ENCODE assay signal across 10 cellular contexts in the genomic region with DNA sequence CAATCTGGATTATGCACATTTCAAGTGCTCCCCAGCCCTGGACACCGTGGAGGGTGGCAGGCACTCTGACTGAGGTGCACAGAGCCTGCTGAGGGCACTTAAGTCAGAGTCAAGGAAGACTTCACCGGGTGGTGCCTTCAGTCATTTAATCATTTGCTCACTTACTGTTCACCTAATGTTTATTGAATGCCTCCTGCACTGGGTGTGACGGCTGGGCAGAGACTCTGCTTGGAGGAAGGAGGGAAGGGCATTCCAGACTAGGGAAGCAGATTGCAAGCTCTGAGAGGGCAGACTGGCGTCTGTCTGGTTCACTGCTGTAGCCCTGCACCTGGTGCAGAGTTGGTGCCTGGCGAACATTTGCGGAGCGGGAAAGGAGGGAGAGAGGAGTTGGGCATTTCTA. TPM values are rescaled to one million over a fixed set of nuclear protein-coding genes. Genes with fewer than 3 reads are reported as not detected.
DNase-seq lines count a peak whose midpoint lies in the region; ATAC-seq and TF ChIP-seq lines count a peak whose summit lies in the region.
"Had no signal": no experiment of that assay in that cellular context is flagged by ENCODE, and none has a peak within 500 bp of the region (broad histone marks: within the 10 kb centered on the region; RNA-seq: fewer than 3 reads in every experiment).

No MANE protein-coding gene starts in this region.

- no peaks in the 10 kb centered on the region for H3K79me2 ChIP-seq in GM23338 (replicated peaks; ENCODE audit: insufficient read depth)

- peak overlapping the region; percentile 61 for H3K27ac ChIP-seq in CD8-positive, alpha-beta T cell (ENCODE audit: low read depth, low read length)
- no peak overlapping the region for H3K27ac ChIP-seq in GM23338 (ENCODE audit: low read depth)

- no peaks in the 10 kb centered on the region for H3K27me3 ChIP-seq in CD8-positive, alpha-beta T cell (ENCODE audit: insufficient read depth, low read length)
- no peaks in the 10 kb centered on the region for H3K27me3 ChIP-seq in GM23338 (ENCODE audit: insufficient read depth)

- H3F3A ChIP-seq in GM23338 (replicated peaks; ENCODE audit: low read depth), result 0 out of 2 replicates have a peak, but pooled peaks cover 4% of the 10 kb centered on the region

- H3K9me3 Mint-ChIP-seq in CD8-positive, alpha-beta T cell, result no peaks in the 10 kb centered on the region
- H3K9me3 Mint-ChIP-seq in GM23338, result peaks cover 4% of the 10 kb centered on the region; the same call in 1 of the 3 replicates
- peaks cover 0 to 3% of the 10 kb centered on the region in 2 donors for H3K9me3 Mint-ChIP-seq in activated naive CD4-positive, alpha-beta T cell treated with anti-CD3 and anti-CD28 coated beads, Interleukin-2, amount 50 U/mL, for 72 hours

- H3K27ac Mint-ChIP-seq in CD8-positive, alpha-beta T cell, result peak overlapping the region; percentile 98
- H3K27ac Mint-ChIP-seq in GM23338, result no peak overlapping the region
- H3K27ac Mint-ChIP-seq in activated naive CD4-positive, alpha-beta T cell treated with anti-CD3 and anti-CD28 coated beads, Interleukin-2, amount 50 U/mL, for 72 hours, result peak overlapping the region; percentile 94 to 98

- no peak for ATAC-seq in CD8-positive, alpha-beta T cell
- no peak for ATAC-seq in GM23338
- no peak for ATAC-seq in activated naive CD4-positive, alpha-beta T cell treated with anti-CD3 and anti-CD28 coated beads, Interleukin-2, amount 50 U/mL, for 72 hours

- no peak overlapping the region for H2AFZ ChIP-seq in GM23338

- no peaks in the 10 kb centered on the region for H3K9me2 ChIP-seq in GM23338 (ENCODE audit: insufficient read depth)

- POLR2A ChIA-PET in CD8-positive, alpha-beta T cell (lab: Charles Lee), result interaction anchor here (0.8 kb wide), 1 partner anchor 38 kb away, joined by 3 read pairs; no protein-coding TSS in a partner anchor

- peaks cover 75% of the 10 kb centered on the region for H3K4me1 Mint-ChIP-seq in CD8-positive, alpha-beta T cell (ENCODE audit: low read depth)
- H3K4me1 Mint-ChIP-seq in GM23338, result peaks cover 31% of the 10 kb centered on the region

- H3K9me3 ChIP-seq in CD8-positive, alpha-beta T cell (ENCODE audit: low read length), result no peaks in the 10 kb centered on the region

- peaks cover 62% of the 10 kb centered on the region for H3K4me1 ChIP-seq in CD8-positive, alpha-beta T cell (ENCODE audit: insufficient read depth, low read length)
- peaks cover 21% of the 10 kb centered on the region for H3K4me1 ChIP-seq in GM23338 (ENCODE audit: insufficient read depth)

- H3K36me3 ChIP-seq in CD8-positive, alpha-beta T cell (ENCODE audit: insufficient read depth, low read length), result no peaks in the 10 kb centered on the region
- no peaks in the 10 kb centered on the region for H3K36me3 ChIP-seq in GM23338 (ENCODE audit: insufficient read depth)

- no peak for TF ChIP-seq CTCF in CD8-positive, alpha-beta T cell (IDR thresholded peaks at IDR 0.05)
- no peak for TF ChIP-seq CTCF in GM23338 (conservative IDR thresholded peaks at IDR 0.05; ENCODE audit: low read depth in 2 of 2)

- H3K4me2 ChIP-seq in GM23338, result peak overlapping the region; percentile 32; the same call in 1 of the 2 replicates

- intact Hi-C loops in CD8-positive, alpha-beta T cell (cut with DNase I, micrococcal nuclease), result no loop called here

- peaks cover 13% of the 10 kb centered on the region for H3K36me3 Mint-ChIP-seq in CD8-positive, alpha-beta T cell
- no peaks in the 10 kb centered on the region; the same call in 2 of the 3 replicates for H3K36me3 Mint-ChIP-seq in GM23338 (ENCODE audit: low read depth)
- peaks cover 0 to 19% of the 10 kb centered on the region in 2 donors for H3K36me3 Mint-ChIP-seq in activated naive CD4-positive, alpha-beta T cell treated with anti-CD3 and anti-CD28 coated beads, Interleukin-2, amount 50 U/mL, for 72 hours

- no peaks in the 10 kb centered on the region for H3K27me3 Mint-ChIP-seq in CD8-positive, alpha-beta T cell (ENCODE audit: low read depth)
- peaks cover 5% of the 10 kb centered on the region for H3K27me3 Mint-ChIP-seq in GM23338 (ENCODE audit: insufficient read depth, low read depth, poor library complexity)

- DNase-seq in CD8-positive, alpha-beta T cell, result no peak
- DNase-seq in GM23338 (ENCODE audit: low spot score) (no peak), mesenteric fat pad (ENCODE audit: low spot score) (peak; percentile 72), foreskin melanocyte (no peak), NCI-H1105 treated with DMSO at 0.1 percent for 48 hours (lab: John Stamatoyannopoulos, UW) (no peak), COR-L47 (lab: John Stamatoyannopoulos, UW) (no peak), ureter (ENCODE audit: low spot score) (no peak)
- DNase-seq in activated naive CD4-positive, alpha-beta T cell treated with anti-CD3 and anti-CD28 coated beads, Interleukin-2, amount 50 U/mL, for 72 hours (ENCODE audit: low spot score in 2 of 2), result no peak
- DNase-seq: activated CD4-positive, alpha-beta T cell treated with anti-CD3 and anti-CD28 coated beads for 48 hours; NCI-H1930 had no signal

- peak overlapping the region; percentile 75 for H3K4me3 Mint-ChIP-seq in CD8-positive, alpha-beta T cell
- H3K4me3 Mint-ChIP-seq in GM23338, result no peak overlapping the region; the same call in 2 of the 3 replicates

- H4K20me1 ChIP-seq in GM23338 (replicated peaks; ENCODE audit: insufficient read depth), result no peaks in the 10 kb centered on the region; the same call in 1 of the 2 replicates

- CTCF ChIA-PET in CD8-positive, alpha-beta T cell (lab: Charles Lee), result interaction anchor here (1.1 to 5.9 kb wide), 4 partner anchors 12 to 65 kb away, joined by 3 to 57 read pairs (median 4); no protein-coding TSS in a partner anchor

- no peak overlapping the region for H3K4me3 ChIP-seq in CD8-positive, alpha-beta T cell (ENCODE audit: low read depth, low read length)
- H3K4me3 ChIP-seq in GM23338, result no peak overlapping the region

TF ChIP-seq in GM23338, 12 proteins besides CTCF, POLR2A, EP300 and RAD21:
- no peak for TF ChIP-seq STAT1 (IDR thresholded peaks at IDR 0.05; ENCODE audit: unreplicated experiment)
- TF ChIP-seq, protein P1, sequence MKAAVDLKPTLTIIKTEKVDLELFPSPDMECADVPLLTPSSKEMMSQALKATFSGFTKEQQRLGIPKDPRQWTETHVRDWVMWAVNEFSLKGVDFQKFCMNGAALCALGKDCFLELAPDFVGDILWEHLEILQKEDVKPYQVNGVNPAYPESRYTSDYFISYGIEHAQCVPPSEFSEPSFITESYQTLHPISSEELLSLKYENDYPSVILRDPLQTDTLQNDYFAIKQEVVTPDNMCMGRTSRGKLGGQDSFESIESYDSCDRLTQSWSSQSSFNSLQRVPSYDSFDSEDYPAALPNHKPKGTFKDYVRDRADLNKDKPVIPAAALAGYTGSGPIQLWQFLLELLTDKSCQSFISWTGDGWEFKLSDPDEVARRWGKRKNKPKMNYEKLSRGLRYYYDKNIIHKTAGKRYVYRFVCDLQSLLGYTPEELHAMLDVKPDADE (IDR thresholded peaks at IDR 0.05), result no peak
- no peak for TF ChIP-seq POLR2AphosphoS5 (IDR thresholded peaks at IDR 0.05; ENCODE audit: low read depth)

RNA-seq across cellular contexts. Expression of a gene that starts 54.2 kb away (rescaled TPM):
- total RNA-seq in CD8-positive, alpha-beta T cell, result 1 to 10 TPM; 5.3 to 6.3 TPM
- 81.6 and 91.3 TPM in 2 replicates for total RNA-seq in GM23338 (2014; rRNA removed; shearing (Covaris generic))
- polyA plus RNA-seq in GM23338 (2016; fragmentation: Nextera tagmentation; extraction: Ambion mirVana), result 31.1 and 33.3 TPM in 2 replicates
- 10 to 100 TPM; 14.5 to 18.4 TPM for total RNA-seq in activated naive CD4-positive, alpha-beta T cell treated with anti-CD3 and anti-CD28 coated beads, Interleukin-2, amount 50 U/mL, for 72 hours
- total RNA-seq in mesenteric fat pad, result 0.71 TPM
- 1.5 TPM for total RNA-seq in ureter
